8 cellular contexts compared by ENCODE assay signal in genomic region chr5:163504091-163504931, GRCh38. TPM values are rescaled to one million over a fixed set of nuclear protein-coding genes. Genes with fewer than 3 reads are reported as not detected.
DNase-seq lines count a peak whose midpoint lies in the region; ATAC-seq and TF ChIP-seq lines count a peak whose summit lies in the region.

No MANE protein-coding gene starts in this region.

- H3K36me3 ChIP-seq in naive thymus-derived CD4-positive, alpha-beta T cell (ENCODE audit: control insufficient read depth in 2 of 3, insufficient read depth in 3 of 3, low read length in 3 of 3) = no peaks in the 10 kb centered on the region

- peak overlapping the region; percentile 93 for H3K27ac ChIP-seq in naive thymus-derived CD4-positive, alpha-beta T cell (ENCODE audit: low read depth, low read length)
- peak overlapping the region; percentile 92 for H3K27ac ChIP-seq in temporal lobe (ENCODE audit: low read depth, low read length)

- peak overlapping the region; percentile 93 for H3K4me3 ChIP-seq in GM12864 (ENCODE audit: low read depth, low read length)
- peak overlapping the region; percentile 85 for H3K4me3 ChIP-seq in naive thymus-derived CD4-positive, alpha-beta T cell (ENCODE audit: low read length)

- H3K4me1 ChIP-seq in naive thymus-derived CD4-positive, alpha-beta T cell (ENCODE audit: control insufficient read depth in 2 of 2, insufficient read depth in 2 of 2, low read length in 2 of 2) = peaks cover 22 to 25% of the 10 kb centered on the region in 2 donors

- peaks cover 21 to 45% (median 36%) of the 10 kb centered on the region in 7 donors for H3K4me1 Mint-ChIP-seq in naive thymus-derived CD4-positive, alpha-beta T cell

- TF ChIP-seq CTCF in GM12864 (IDR thresholded peaks at IDR 0.05; ENCODE audit: low read depth, low read length, missing control alignments) = no peak

- H3K27me3 ChIP-seq in naive thymus-derived CD4-positive, alpha-beta T cell (ENCODE audit: control insufficient read depth in 2 of 2, insufficient read depth in 2 of 2, low read length in 2 of 2) = no peaks in the 10 kb centered on the region

- no peaks in the 10 kb centered on the region for H3K9me3 ChIP-seq in naive thymus-derived CD4-positive, alpha-beta T cell (ENCODE audit: control insufficient read depth in 2 of 3, low read length in 3 of 3)

- intact Hi-C loops in naive thymus-derived CD4-positive, alpha-beta T cell (cut with micrococcal nuclease) = no loop called here

- POLR2A ChIA-PET in naive thymus-derived CD4-positive, alpha-beta T cell (lab: Charles Lee) = interaction anchor here (0.7 to 9.6 kb wide), 12 partner anchors 13 to 67 kb away, joined by 3 to 238 read pairs (median 8); partner anchors contain the start of genes CCNG1, HMMR and NUDCD2

- CTCF ChIA-PET in naive thymus-derived CD4-positive, alpha-beta T cell (lab: Charles Lee) = interaction anchor here (0.6 to 2.1 kb wide), 4 partner anchors 30 to 50 kb away, joined by 3 to 6 read pairs (median 4); no protein-coding TSS in a partner anchor

- H3K27ac Mint-ChIP-seq in naive thymus-derived CD4-positive, alpha-beta T cell = peak overlapping the region; percentile 97 to 100 (median 99)

- no peak for ATAC-seq in naive thymus-derived CD4-positive, alpha-beta T cell
- ATAC-seq in GM18907 (IDR thresholded peaks at IDR 0.05; ENCODE audit: unreplicated experiment) = no peak

- H3K4me3 Mint-ChIP-seq in naive thymus-derived CD4-positive, alpha-beta T cell = peak overlapping the region; percentile 84 to 99 (median 98)

- H3K36me3 Mint-ChIP-seq in naive thymus-derived CD4-positive, alpha-beta T cell = peaks cover 0 to 6% (median 4%) of the 10 kb centered on the region in 5 donors

- DNase-seq in GM12864 (ENCODE audit: low read depth) = no peak
- DNase-seq in NCI-H460 (ENCODE audit: extremely low read depth, low read depth) = peak; percentile 22
- peak; percentile 66 to 67 for DNase-seq in activated T-cell treated with anti-CD3 and anti-CD28 coated beads, Interleukin-2, amount 50 U/mL, for 48 hours
- DNase-seq in fibroblast of gingiva (ENCODE audit: low read depth) = peak; percentile 71
- DNase-seq in naive thymus-derived CD4-positive, alpha-beta T cell = peak in 8 of 9 donors; percentile 13 to 44 (median 31)
- DNase-seq in NCI-H2029 (lab: John Stamatoyannopoulos, UW) = no peak

- no peaks in the 10 kb centered on the region for H3K9me3 Mint-ChIP-seq in naive thymus-derived CD4-positive, alpha-beta T cell

- H3K27me3 Mint-ChIP-seq in naive thymus-derived CD4-positive, alpha-beta T cell = peaks cover 0 to 6% (median 0%) of the 10 kb centered on the region in 5 donors

RNA-seq across cellular contexts. Expression of gene MAT2B, which starts 1.1 kb away (rescaled TPM):
- total RNA-seq in NCI-H460 (2014; rRNA removed; shearing (Covaris generic)) = 61.8 and 65.3 TPM in 2 replicates
- 40.7 and 64.1 TPM in 2 replicates for polyA plus RNA-seq in NCI-H460 (2014; cell fraction: nucleus; rRNA removed)
- total RNA-seq in naive thymus-derived CD4-positive, alpha-beta T cell = 100 to 1,000 TPM in 3 of 5 experiments, 10 to 100 TPM in 2; 47.7 to 127 (median 112) TPM
- polyA plus RNA-seq in naive thymus-derived CD4-positive, alpha-beta T cell = 100 to 1,000 TPM; 231 to 322 TPM
- total RNA-seq in temporal lobe = 28.8 TPM

RNA-seq across cellular contexts. Expression of gene HMMR, which starts 43.9 kb away (rescaled TPM):
- total RNA-seq in NCI-H460 (2014; rRNA removed; shearing (Covaris generic)) = 75.7 and 78.2 TPM in 2 replicates
- polyA plus RNA-seq in NCI-H460 (2014; cell fraction: nucleus; rRNA removed) = 59.9 and 76.1 TPM in 2 replicates
- total RNA-seq in naive thymus-derived CD4-positive, alpha-beta T cell = 10 to 100 TPM in 1 of 5 experiments, under 1 TPM in 3, not detected in 1; 0.37 to 34.0 (median 0.55) TPM
- not detected for polyA plus RNA-seq in naive thymus-derived CD4-positive, alpha-beta T cell
- 2.2 TPM for total RNA-seq in temporal lobe

RNA-seq across cellular contexts. Expression of gene NUDCD2, which starts 44.4 kb away (rescaled TPM):
- 23.4 and 31.0 TPM in 2 replicates for total RNA-seq in NCI-H460 (2014; rRNA removed; shearing (Covaris generic))
- 40.2 and 43.3 TPM in 2 replicates for polyA plus RNA-seq in NCI-H460 (2014; cell fraction: nucleus; rRNA removed)
- total RNA-seq in naive thymus-derived CD4-positive, alpha-beta T cell = 10 to 100 TPM; 17.9 to 34.0 (median 27.1) TPM
- 10 to 100 TPM; 58.8 to 62.8 TPM for polyA plus RNA-seq in naive thymus-derived CD4-positive, alpha-beta T cell
- 15.0 TPM for total RNA-seq in temporal lobe

Comparison
In these comparisons a context has a peak if more than half of its experiments do, and no peak if none do; other contexts are left out.
1. DNase-seq: peak in NCI-H460 (single experiment), activated T-cell treated with anti-CD3 and anti-CD28 coated beads, Interleukin-2, amount 50 U/mL, for 48 hours (2 of 2), fibroblast of gingiva (single experiment) and naive thymus-derived CD4-positive, alpha-beta T cell (8 of 9); none in GM12864 (single experiment) and NCI-H2029 (single experiment).